8 cellular contexts compared by ENCODE assay signal in the genomic region with DNA sequence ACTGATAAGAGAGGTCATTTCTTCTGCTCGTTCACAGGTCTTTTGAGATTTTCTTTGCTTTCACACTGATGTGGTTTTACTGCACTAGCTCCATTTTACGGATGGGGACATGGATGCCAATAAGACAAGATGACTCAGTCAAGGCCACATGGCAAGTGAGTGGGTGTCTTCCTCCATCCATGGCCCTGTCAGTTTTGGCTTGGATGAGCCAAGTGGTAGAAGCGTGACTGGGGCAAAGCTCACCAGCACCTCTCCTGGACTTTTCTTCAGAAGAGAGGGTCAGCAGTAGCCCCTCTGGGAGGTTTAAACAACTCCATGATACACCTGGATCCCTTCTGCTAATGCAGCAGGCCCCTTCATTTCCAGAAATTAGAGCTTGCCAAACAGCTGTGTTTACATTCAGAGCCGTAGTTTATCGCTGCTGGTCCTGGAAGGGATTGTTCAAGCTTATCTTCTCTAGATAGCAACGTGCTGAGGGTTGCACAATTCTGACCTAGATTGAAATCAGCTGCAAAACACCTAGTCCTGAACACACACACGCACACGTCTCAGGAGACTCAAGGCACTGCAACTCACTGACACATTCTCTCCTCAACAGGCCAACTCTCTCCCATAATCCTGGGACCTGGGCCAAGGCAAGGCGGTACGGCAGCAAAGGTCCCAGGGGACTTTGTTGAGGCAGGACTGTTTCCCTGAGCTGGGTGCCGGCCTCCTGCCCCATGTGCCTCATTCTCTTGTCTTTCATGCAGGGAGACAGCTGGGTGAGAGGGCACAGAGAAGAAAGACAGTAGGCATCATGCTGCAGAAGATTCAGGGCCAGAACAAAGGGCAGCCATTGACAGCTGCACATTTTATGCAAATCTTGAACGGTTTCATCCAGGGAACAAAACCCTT. TPM values are rescaled to one million over a fixed set of nuclear protein-coding genes. Genes with fewer than 3 reads are reported as not detected.
DNase-seq lines count a peak whose midpoint lies in the region; ATAC-seq and TF ChIP-seq lines count a peak whose summit lies in the region.

No MANE protein-coding gene starts in this region.

- intact Hi-C loops in adrenal gland (cut with DNase I) (no loop called here), testis (cut with DNase I; ENCODE audit: low total_unique reads) (no loop called here)

- 32 to 49% (median 34%) methylated on average over 10 to 12 of the region's 12 CpGs for WGBS in adrenal gland, 4 donors
- 39 to 49% methylated on average over 12 of the region's 12 CpGs for whole genome bisulfite sequencing in testis, 2 donors

- H3K27me3 Mint-ChIP-seq in HFFc6 (ENCODE audit: insufficient read depth): no peaks in the 10 kb centered on the region; the same call in 1 of the 2 replicates

- no peaks in the 10 kb centered on the region for H3K36me3 Mint-ChIP-seq in HFFc6 (ENCODE audit: low read depth)

- no peak overlapping the region for H3K27ac Mint-ChIP-seq in HFFc6

- peak in 2 of 6 experiments; percentile 24 to 30 for TF ChIP-seq CTCF in adrenal gland (IDR thresholded peaks at IDR 0.05)
- no peak for TF ChIP-seq CTCF in testis (IDR thresholded peaks at IDR 0.05)
- TF ChIP-seq CTCF in HFFc6 (IDR thresholded peaks at IDR 0.05): no peak

- peak overlapping the region; percentile 77 for H3K4me2 ChIP-seq in BLaER1

- H3K27me3 ChIP-seq in BLaER1 (no peaks in the 10 kb centered on the region), adrenal gland (no peaks in the 10 kb centered on the region), testis (no peaks in the 10 kb centered on the region)

- H3K36me3 ChIP-seq in BLaER1 (no peaks in the 10 kb centered on the region), adrenal gland (replicated peaks in 1 of 2) (no peaks in the 10 kb centered on the region), testis (ENCODE audit: low read depth, missing control alignments) (no peaks in the 10 kb centered on the region)

- H4K20me1 ChIP-seq in BLaER1: no peaks in the 10 kb centered on the region

- DNase-seq in NCI-H146 (lab: John Stamatoyannopoulos, UW) (peak; percentile 90), adrenal gland (peak; percentile 43 to 88 (median 83)), medulla oblongata (ENCODE audit: extremely low spot score) (peak; percentile 64), testis (no peak), Kasumi-1 (lab: John Stamatoyannopoulos, UW) (no peak), HFFc6 (no peak)

- H3K4me1 Mint-ChIP-seq in HFFc6 (ENCODE audit: low read depth): peaks cover 36% of the 10 kb centered on the region

- no peaks in the 10 kb centered on the region for H3K9me3 Mint-ChIP-seq in HFFc6

- ATAC-seq in GM18909 (IDR thresholded peaks at IDR 0.05; ENCODE audit: poor library complexity, unreplicated experiment): peak; percentile 42

- peak in 1 of 2 donors; percentile 4 for TF ChIP-seq POLR2A in adrenal gland (IDR thresholded peaks at IDR 0.05)
- no peak for TF ChIP-seq POLR2A in testis (IDR thresholded peaks at IDR 0.05)

- peaks cover 52% of the 10 kb centered on the region for H3K4me1 ChIP-seq in BLaER1
- H3K4me1 ChIP-seq in adrenal gland (replicated peaks in 1 of 2): peaks cover 11 to 28% of the 10 kb centered on the region in 2 donors
- H3K4me1 ChIP-seq in testis: peaks cover 38% of the 10 kb centered on the region

- H3K27ac ChIP-seq in BLaER1 (peak overlapping the region; percentile 91), adrenal gland (peak overlapping the region in 3 of 5 donors; percentile 3 to 36 (median 24)), testis (no peak overlapping the region)

- no peak overlapping the region for H3K4me3 ChIP-seq in BLaER1
- no peak overlapping the region for H3K4me3 ChIP-seq in adrenal gland
- H3K4me3 ChIP-seq in testis: no peak overlapping the region

- H3K9me3 ChIP-seq in BLaER1 (no peaks in the 10 kb centered on the region), adrenal gland (replicated peaks in 1 of 3) (no peaks in the 10 kb centered on the region), testis (no peaks in the 10 kb centered on the region)

- no peak overlapping the region for H3K4me3 Mint-ChIP-seq in HFFc6

- peak overlapping the region; percentile 69 for H3K9ac ChIP-seq in BLaER1

RNA-seq across cellular contexts. Expression of a gene that starts 14.2 kb away (rescaled TPM):
- total RNA-seq in adrenal gland: 100 to 1,000 TPM in 1 of 8 donors, 10 to 100 TPM in 7; 16.8 to 108 (median 41.3) TPM
- 10 to 100 TPM; 39.7 to 75.1 (median 47.0) TPM for polyA plus RNA-seq in adrenal gland
- 10 to 100 TPM; 64.0 to 71.1 TPM for total RNA-seq in testis
- polyA plus RNA-seq in testis (ENCODE audit: insufficient read depth, low read depth, low replicate concordance): 124 TPM
- total RNA-seq in HFFc6 (2021; fragmentation: NEBNext Ultra II Directional; extraction: Animal tissue kit (Norgen Biotek cat#: 25700)): 10 to 100 TPM; 56.0 to 85.6 (median 72.8) TPM

Comparison
In these comparisons a context has a peak if more than half of its experiments do, and no peak if none do; other contexts are left out.
1. H3K27ac ChIP-seq: peak in BLaER1 (single experiment) and adrenal gland (3 of 5); none in testis (0 of 2).
2. DNase-seq: peak in NCI-H146 (single experiment), adrenal gland (7 of 7) and medulla oblongata (single experiment); none in testis (single experiment), Kasumi-1 (0 of 2) and HFFc6 (single experiment).